ENCODE assay signal across 1 cellular context in genomic region chr2:181106229-181106628, GRCh38.
TF ChIP-seq lines count a peak whose summit lies in the region.

No MANE protein-coding gene starts in this region.

TF ChIP-seq in HCT116, 20 proteins besides CTCF, POLR2A, EP300 and RAD21 (continued from another document):
- TF ChIP-seq, protein P1, sequence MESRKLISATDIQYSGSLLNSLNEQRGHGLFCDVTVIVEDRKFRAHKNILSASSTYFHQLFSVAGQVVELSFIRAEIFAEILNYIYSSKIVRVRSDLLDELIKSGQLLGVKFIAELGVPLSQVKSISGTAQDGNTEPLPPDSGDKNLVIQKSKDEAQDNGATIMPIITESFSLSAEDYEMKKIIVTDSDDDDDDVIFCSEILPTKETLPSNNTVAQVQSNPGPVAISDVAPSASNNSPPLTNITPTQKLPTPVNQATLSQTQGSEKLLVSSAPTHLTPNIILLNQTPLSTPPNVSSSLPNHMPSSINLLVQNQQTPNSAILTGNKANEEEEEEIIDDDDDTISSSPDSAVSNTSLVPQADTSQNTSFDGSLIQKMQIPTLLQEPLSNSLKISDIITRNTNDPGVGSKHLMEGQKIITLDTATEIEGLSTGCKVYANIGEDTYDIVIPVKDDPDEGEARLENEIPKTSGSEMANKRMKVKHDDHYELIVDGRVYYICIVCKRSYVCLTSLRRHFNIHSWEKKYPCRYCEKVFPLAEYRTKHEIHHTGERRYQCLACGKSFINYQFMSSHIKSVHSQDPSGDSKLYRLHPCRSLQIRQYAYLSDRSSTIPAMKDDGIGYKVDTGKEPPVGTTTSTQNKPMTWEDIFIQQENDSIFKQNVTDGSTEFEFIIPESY (IDR thresholded peaks at IDR 0.05; ENCODE audit: extremely low read depth, insufficient replicate concordance, low read length), result no peak
- TF ChIP-seq YY1 (IDR thresholded peaks at IDR 0.05; ENCODE audit: extremely low read depth, insufficient replicate concordance, low read depth, low read length), result no peak
- TF ChIP-seq EZH2phosphoT487 (IDR thresholded peaks at IDR 0.05; ENCODE audit: borderline replicate concordance), result no peak
